24 cellular contexts compared by ENCODE assay signal in the genomic region with DNA sequence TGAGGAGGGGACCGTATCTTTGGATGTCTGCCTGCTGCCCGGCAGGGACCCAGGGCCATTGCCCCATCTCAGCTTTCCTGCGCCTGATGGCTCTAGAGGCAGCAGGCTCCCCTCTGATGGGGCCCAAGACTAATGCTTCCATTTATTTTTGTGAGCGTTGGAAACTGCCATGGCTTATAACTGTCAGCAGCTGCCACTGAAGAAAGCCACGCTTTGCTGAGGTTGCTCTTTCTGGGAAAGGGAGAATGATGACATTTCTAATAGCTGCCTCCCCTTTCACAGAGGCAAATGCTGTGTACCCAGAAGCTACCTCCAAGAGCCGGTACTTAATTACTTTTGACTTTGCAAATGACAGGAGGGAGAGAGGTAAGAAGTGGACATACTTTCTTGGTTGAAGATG.
"Had no signal": no experiment of that assay in that cellular context is flagged by ENCODE, and none has a peak within 500 bp of the region (broad histone marks: within the 10 kb centered on the region; RNA-seq: fewer than 3 reads in every experiment).

No MANE protein-coding gene starts in this region.

- H3K27ac ChIP-seq: dorsolateral prefrontal cortex, left lung, ovary, psoas muscle, testis, tibial artery had no signal

- ATAC-seq: left lung; mucosa of descending colon; psoas muscle; sciatic nerve; stimulated activated memory B cell treated with anti-CD40 and anti-IgM and Interleukin-4, amounts not matched to agents 10 μg/mL and 1 μg/mL and 100 μg/mL, for 72 hours; stimulated activated naive CD8-positive, alpha-beta T cell treated with anti-CD3 and anti-CD28 coated beads, Interleukin-15, Interleukin-2, amounts not matched to agents 100 U/mL and 50 U/mL, for 24 hours had no signal

- H3K4me1 ChIP-seq: left lung, psoas muscle, testis, tibial artery had no signal

- H3K27ac Mint-ChIP-seq: mesothelial cell of epicardium; naive B cell; nephron progenitor cell; stimulated activated memory B cell treated with anti-CD40 and anti-IgM and Interleukin-4, amounts not matched to agents 10 μg/mL and 1 μg/mL and 100 μg/mL, for 72 hours; type B pancreatic cell had no signal

- H3K9me3 ChIP-seq: mucosa of descending colon, ovary, psoas muscle, testis, tibial artery had no signal

- H3K9me3 Mint-ChIP-seq: naive B cell, type B pancreatic cell had no signal

- H3K27me3 ChIP-seq: dorsolateral prefrontal cortex, left lung, ovary, testis had no signal

- H3K4me1 Mint-ChIP-seq: mesothelial cell of epicardium; naive B cell; nephron progenitor cell; stimulated activated memory B cell treated with anti-CD40 and anti-IgM and Interleukin-4, amounts not matched to agents 10 μg/mL and 1 μg/mL and 100 μg/mL, for 72 hours had no signal

- H3K36me3 Mint-ChIP-seq: mesothelial cell of epicardium; naive B cell; stimulated activated memory B cell treated with anti-CD40 and anti-IgM and Interleukin-4, amounts not matched to agents 10 μg/mL and 1 μg/mL and 100 μg/mL, for 72 hours; type B pancreatic cell had no signal

- H3K36me3 ChIP-seq: left lung, ovary, tibial artery had no signal

- FAIRE-seq: frontal cortex, kidney had no signal

- H3K4me3 ChIP-seq: dorsolateral prefrontal cortex, left lung, mucosa of descending colon, ovary, psoas muscle, testis, tibial artery had no signal

- H3K4me3 Mint-ChIP-seq: mesothelial cell of epicardium; naive B cell; nephron progenitor cell; stimulated activated memory B cell treated with anti-CD40 and anti-IgM and Interleukin-4, amounts not matched to agents 10 μg/mL and 1 μg/mL and 100 μg/mL, for 72 hours; type B pancreatic cell had no signal

- DNase-seq: cerebellar nuclear complex; dorsolateral prefrontal cortex; effector CD4-positive, alpha-beta T cell; head of caudate nucleus; kidney; left lung; mesenchymal stem cell; mucosa of descending colon; naive B cell; nephron progenitor cell; occipital lobe; ovary; posterior cingulate gyrus; psoas muscle; stimulated activated CD4-positive, alpha-beta T cell treated with anti-CD3 and anti-CD28 coated beads, Interleukin-4, amount 100 ng/mL, for 4 hours; stimulated activated naive CD8-positive, alpha-beta T cell treated with anti-CD3 and anti-CD28 coated beads, Interleukin-15, Interleukin-2, amounts not matched to agents 100 U/mL and 50 U/mL, for 24 hours; substantia nigra; testis; tibial artery had no signal
